ENCODE assay signal across 8 cellular contexts in the genomic region with DNA sequence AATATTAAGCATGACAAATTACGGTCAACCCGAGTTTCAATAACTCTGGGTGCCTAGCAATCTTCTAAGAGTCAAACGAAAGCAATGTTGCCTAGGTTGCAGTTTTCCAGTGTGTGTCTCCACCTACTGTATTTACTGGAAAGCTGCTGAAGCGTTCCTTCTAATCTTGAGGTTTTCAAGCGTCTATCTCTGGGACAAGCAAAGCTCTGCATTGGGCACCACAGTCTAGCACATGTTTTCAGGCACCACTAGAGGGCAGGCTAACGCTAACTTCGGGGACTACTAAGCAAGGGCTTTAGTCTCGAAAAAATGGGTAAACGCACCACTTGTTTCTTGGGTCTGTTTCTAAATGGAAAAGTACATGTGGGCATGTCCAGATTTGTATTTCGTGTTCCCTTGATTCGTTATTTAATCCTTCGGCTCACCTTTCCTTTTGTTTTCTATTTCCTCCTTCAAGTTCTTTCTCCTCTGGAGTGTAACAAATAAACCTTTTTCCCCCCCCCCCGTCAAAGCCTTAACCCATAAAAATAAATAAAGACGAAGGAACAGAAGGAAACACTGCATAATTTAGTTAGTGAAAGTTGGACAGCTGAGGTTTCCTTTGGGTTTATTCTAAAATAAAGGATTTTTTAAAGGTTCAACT.
DNase-seq lines count a peak whose midpoint lies in the region; ATAC-seq and TF ChIP-seq lines count a peak whose summit lies in the region.
"Not testable (repeated sequence)": the region's sequence is repeated elsewhere in the genome, so short reads cannot be mapped to it uniquely, and the experiment has no call there.

No MANE protein-coding gene starts in this region.

- peak; percentile 78 for DNase-seq in Calu3
- DNase-seq in GM20000 (ENCODE audit: low spot score), result not testable (repeated sequence)
- peak; percentile 21 to 63 (median 58) for DNase-seq in T-helper 2 cell
- peak; percentile 91 for DNase-seq in activated effector memory CD4-positive, alpha-beta T cell treated with anti-CD3 and anti-CD28 coated beads, Interleukin-2, amount 50 U/mL, for 16 hours
- peak; percentile 5 for DNase-seq in fibroblast of mammary gland (ENCODE audit: low read depth)
- DNase-seq in neural crest cell (ENCODE audit: low read depth, low spot score), result peak; percentile 49
- peak; percentile 38 to 64 for DNase-seq in stimulated activated CD8-positive, alpha-beta memory T cell treated with anti-CD3 and anti-CD28 coated beads, Interleukin-4, amount 100 ng/mL, for 1 hour (ENCODE audit: low read depth in 2 of 2, low spot score in 1 of 2)

- not testable (repeated sequence) for H3K9me3 Mint-ChIP-seq in Calu3 (ENCODE audit: low read depth, unreplicated experiment); neural crest cell

- H3K27me3 Mint-ChIP-seq in Calu3 (ENCODE audit: unreplicated experiment); neural crest cell (ENCODE audit: low read depth): not testable (repeated sequence)

- not testable (repeated sequence) for H3K36me3 Mint-ChIP-seq in Calu3 (ENCODE audit: insufficient read depth, unreplicated experiment); neural crest cell (ENCODE audit: low read depth)

- H3K4me3 Mint-ChIP-seq in Calu3 (ENCODE audit: low read depth, unreplicated experiment), result peak overlapping the region; percentile 47
- not testable (repeated sequence) for H3K4me3 Mint-ChIP-seq in neural crest cell

- CTCF ChIA-PET in Calu3 (lab: Charles Lee), result interaction anchor here (0.6 to 2.4 kb wide), 7 partner anchors 18 to 336 kb away, joined by 3 to 10 read pairs (median 5); a partner anchor contains a TSS

- intact Hi-C loops in Calu3 (cut with micrococcal nuclease; ENCODE audit: unreplicated experiment), result loop anchor here (1.0 kb wide), 1 partner anchor 131 kb away; no protein-coding TSS in a partner anchor

- H3K4me1 Mint-ChIP-seq in Calu3 (ENCODE audit: low read depth, unreplicated experiment), result peaks cover 11% of the 10 kb centered on the region
- not testable (repeated sequence) for H3K4me1 Mint-ChIP-seq in neural crest cell

- peak overlapping the region; percentile 23 for H3K4me3 ChIP-seq in fibroblast of mammary gland (ENCODE audit: control insufficient read depth, low read depth, low read length)

- peak overlapping the region; percentile 23 for H3K27ac Mint-ChIP-seq in Calu3 (ENCODE audit: unreplicated experiment)
- not testable (repeated sequence) for H3K27ac Mint-ChIP-seq in neural crest cell (ENCODE audit: unreplicated experiment)

- TF ChIP-seq CTCF in Calu3 (IDR thresholded peaks at IDR 0.05; ENCODE audit: unreplicated experiment) (peak; percentile 53), GM20000 (IDR thresholded peaks at IDR 0.05; ENCODE audit: extremely low read depth, missing control alignments) (peak; percentile 13), fibroblast of mammary gland (conservative IDR thresholded peaks at IDR 0.05; ENCODE audit: control insufficient read depth, insufficient read depth, low read depth, low read length) (peak; percentile 28), neural crest cell (conservative IDR thresholded peaks at IDR 0.05) (peak; percentile 71)

- ATAC-seq in HG03103 (IDR thresholded peaks at IDR 0.05; ENCODE audit: low read depth, unreplicated experiment), result peak; percentile 95

- BruUV-seq in Calu3 (replicated peaks; lab: Mats Ljungman, UMichigan), result not testable (repeated sequence)

Comparison
In these comparisons a context has a peak if more than half of its experiments do, and no peak if none do; other contexts are left out.
1. CTCF ChIP-seq: peak in every context shown above with its lines; median percentile 71 in neural crest cell; 53 in Calu3; 28 in fibroblast of mammary gland; 13 in GM20000.